In genomic region chr17:8707591-8708453, GRCh38 we compare ENCODE assay signal across 1 cellular context.
A peak's percentile ranks its signal among the peaks of the same experiment; 100 is the strongest.
TF ChIP-seq lines count a peak whose summit lies in the region.

No MANE protein-coding gene starts in this region.

TF ChIP-seq in HepG2, 621 proteins besides CTCF, POLR2A, EP300 and RAD21 (continued from another document and continues in another):
- TF ChIP-seq, protein P1, sequence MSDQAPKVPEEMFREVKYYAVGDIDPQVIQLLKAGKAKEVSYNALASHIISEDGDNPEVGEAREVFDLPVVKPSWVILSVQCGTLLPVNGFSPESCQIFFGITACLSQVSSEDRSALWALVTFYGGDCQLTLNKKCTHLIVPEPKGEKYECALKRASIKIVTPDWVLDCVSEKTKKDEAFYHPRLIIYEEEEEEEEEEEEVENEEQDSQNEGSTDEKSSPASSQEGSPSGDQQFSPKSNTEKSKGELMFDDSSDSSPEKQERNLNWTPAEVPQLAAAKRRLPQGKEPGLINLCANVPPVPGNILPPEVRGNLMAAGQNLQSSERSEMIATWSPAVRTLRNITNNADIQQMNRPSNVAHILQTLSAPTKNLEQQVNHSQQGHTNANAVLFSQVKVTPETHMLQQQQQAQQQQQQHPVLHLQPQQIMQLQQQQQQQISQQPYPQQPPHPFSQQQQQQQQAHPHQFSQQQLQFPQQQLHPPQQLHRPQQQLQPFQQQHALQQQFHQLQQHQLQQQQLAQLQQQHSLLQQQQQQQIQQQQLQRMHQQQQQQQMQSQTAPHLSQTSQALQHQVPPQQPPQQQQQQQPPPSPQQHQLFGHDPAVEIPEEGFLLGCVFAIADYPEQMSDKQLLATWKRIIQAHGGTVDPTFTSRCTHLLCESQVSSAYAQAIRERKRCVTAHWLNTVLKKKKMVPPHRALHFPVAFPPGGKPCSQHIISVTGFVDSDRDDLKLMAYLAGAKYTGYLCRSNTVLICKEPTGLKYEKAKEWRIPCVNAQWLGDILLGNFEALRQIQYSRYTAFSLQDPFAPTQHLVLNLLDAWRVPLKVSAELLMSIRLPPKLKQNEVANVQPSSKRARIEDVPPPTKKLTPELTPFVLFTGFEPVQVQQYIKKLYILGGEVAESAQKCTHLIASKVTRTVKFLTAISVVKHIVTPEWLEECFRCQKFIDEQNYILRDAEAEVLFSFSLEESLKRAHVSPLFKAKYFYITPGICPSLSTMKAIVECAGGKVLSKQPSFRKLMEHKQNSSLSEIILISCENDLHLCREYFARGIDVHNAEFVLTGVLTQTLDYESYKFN (CRISPR knock-in tag; conservative IDR thresholded peaks at IDR 0.05), result peak; percentile 49
- no peak for TF ChIP-seq ZNF276 (CRISPR knock-in tag; IDR thresholded peaks at IDR 0.05; ENCODE audit: low read depth)
- TF ChIP-seq CERS6 (CRISPR knock-in tag; IDR thresholded peaks at IDR 0.05), result no peak
- no peak for TF ChIP-seq ZNF788 (CRISPR knock-in tag; IDR thresholded peaks at IDR 0.05; ENCODE audit: borderline replicate concordance)
- no peak for TF ChIP-seq ZNF207 (IDR thresholded peaks at IDR 0.05; ENCODE audit: borderline replicate concordance)
- TF ChIP-seq PBX2 (CRISPR knock-in tag; IDR thresholded peaks at IDR 0.05), result no peak
- no peak for TF ChIP-seq ZNF720 (CRISPR knock-in tag; IDR thresholded peaks at IDR 0.05)
- TF ChIP-seq ZNF251 (CRISPR knock-in tag; IDR thresholded peaks at IDR 0.05), result no peak
- TF ChIP-seq, protein P2, sequence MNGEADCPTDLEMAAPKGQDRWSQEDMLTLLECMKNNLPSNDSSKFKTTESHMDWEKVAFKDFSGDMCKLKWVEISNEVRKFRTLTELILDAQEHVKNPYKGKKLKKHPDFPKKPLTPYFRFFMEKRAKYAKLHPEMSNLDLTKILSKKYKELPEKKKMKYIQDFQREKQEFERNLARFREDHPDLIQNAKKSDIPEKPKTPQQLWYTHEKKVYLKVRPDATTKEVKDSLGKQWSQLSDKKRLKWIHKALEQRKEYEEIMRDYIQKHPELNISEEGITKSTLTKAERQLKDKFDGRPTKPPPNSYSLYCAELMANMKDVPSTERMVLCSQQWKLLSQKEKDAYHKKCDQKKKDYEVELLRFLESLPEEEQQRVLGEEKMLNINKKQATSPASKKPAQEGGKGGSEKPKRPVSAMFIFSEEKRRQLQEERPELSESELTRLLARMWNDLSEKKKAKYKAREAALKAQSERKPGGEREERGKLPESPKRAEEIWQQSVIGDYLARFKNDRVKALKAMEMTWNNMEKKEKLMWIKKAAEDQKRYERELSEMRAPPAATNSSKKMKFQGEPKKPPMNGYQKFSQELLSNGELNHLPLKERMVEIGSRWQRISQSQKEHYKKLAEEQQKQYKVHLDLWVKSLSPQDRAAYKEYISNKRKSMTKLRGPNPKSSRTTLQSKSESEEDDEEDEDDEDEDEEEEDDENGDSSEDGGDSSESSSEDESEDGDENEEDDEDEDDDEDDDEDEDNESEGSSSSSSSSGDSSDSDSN (CRISPR knock-in tag; IDR thresholded peaks at IDR 0.05), result no peak
- no peak for TF ChIP-seq ZBTB21 (CRISPR knock-in tag; IDR thresholded peaks at IDR 0.05)
- no peak for TF ChIP-seq ZNF607 (CRISPR knock-in tag; IDR thresholded peaks at IDR 0.05; ENCODE audit: borderline replicate concordance)
- no peak for TF ChIP-seq PBX3 (CRISPR knock-in tag; IDR thresholded peaks at IDR 0.05; ENCODE audit: borderline replicate concordance)
- TF ChIP-seq ZNF143 (CRISPR knock-in tag; IDR thresholded peaks at IDR 0.05), result no peak
- no peak for TF ChIP-seq ZNF331 (CRISPR knock-in tag; IDR thresholded peaks at IDR 0.05)
- TF ChIP-seq ZNF496 (CRISPR knock-in tag; IDR thresholded peaks at IDR 0.05; ENCODE audit: insufficient replicate concordance), result no peak
- TF ChIP-seq NR2F2 (IDR thresholded peaks at IDR 0.05; ENCODE audit: borderline replicate concordance, low read depth), result 0 out of 2 replicates have a peak, but pooled peaks have one; percentile 63
- TF ChIP-seq ZNF468 (CRISPR knock-in tag; IDR thresholded peaks at IDR 0.05), result no peak
- no peak for TF ChIP-seq HNRNPH1 (optimal IDR thresholded peaks at IDR 0.05; ENCODE audit: low read depth, low read length)
- no peak for TF ChIP-seq KMT2A (CRISPR knock-in tag; IDR thresholded peaks at IDR 0.05)
- no peak for TF ChIP-seq ZFP36L2 (CRISPR knock-in tag; IDR thresholded peaks at IDR 0.05)
- no peak for TF ChIP-seq THYN1 (CRISPR knock-in tag; IDR thresholded peaks at IDR 0.05; ENCODE audit: borderline replicate concordance, low read depth)
- TF ChIP-seq, protein P3, sequence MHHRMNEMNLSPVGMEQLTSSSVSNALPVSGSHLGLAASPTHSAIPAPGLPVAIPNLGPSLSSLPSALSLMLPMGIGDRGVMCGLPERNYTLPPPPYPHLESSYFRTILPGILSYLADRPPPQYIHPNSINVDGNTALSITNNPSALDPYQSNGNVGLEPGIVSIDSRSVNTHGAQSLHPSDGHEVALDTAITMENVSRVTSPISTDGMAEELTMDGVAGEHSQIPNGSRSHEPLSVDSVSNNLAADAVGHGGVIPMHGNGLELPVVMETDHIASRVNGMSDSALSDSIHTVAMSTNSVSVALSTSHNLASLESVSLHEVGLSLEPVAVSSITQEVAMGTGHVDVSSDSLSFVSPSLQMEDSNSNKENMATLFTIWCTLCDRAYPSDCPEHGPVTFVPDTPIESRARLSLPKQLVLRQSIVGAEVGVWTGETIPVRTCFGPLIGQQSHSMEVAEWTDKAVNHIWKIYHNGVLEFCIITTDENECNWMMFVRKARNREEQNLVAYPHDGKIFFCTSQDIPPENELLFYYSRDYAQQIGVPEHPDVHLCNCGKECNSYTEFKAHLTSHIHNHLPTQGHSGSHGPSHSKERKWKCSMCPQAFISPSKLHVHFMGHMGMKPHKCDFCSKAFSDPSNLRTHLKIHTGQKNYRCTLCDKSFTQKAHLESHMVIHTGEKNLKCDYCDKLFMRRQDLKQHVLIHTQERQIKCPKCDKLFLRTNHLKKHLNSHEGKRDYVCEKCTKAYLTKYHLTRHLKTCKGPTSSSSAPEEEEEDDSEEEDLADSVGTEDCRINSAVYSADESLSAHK (CRISPR knock-in tag; IDR thresholded peaks at IDR 0.05; ENCODE audit: borderline replicate concordance), result no peak
- peak; percentile 87 for TF ChIP-seq HHEX (CRISPR knock-in tag; IDR thresholded peaks at IDR 0.05)
- no peak for TF ChIP-seq GABPB1 (CRISPR knock-in tag; IDR thresholded peaks at IDR 0.05)
- no peak for TF ChIP-seq PHF8 (CRISPR knock-in tag; IDR thresholded peaks at IDR 0.05)
- no peak for TF ChIP-seq NFKB2 (CRISPR knock-in tag; IDR thresholded peaks at IDR 0.05; ENCODE audit: borderline replicate concordance)
- no peak for TF ChIP-seq ZNF232 (CRISPR knock-in tag; IDR thresholded peaks at IDR 0.05; ENCODE audit: borderline replicate concordance)
- no peak for TF ChIP-seq SSRP1 (CRISPR knock-in tag; IDR thresholded peaks at IDR 0.05)
- no peak for TF ChIP-seq MED8 (CRISPR knock-in tag; IDR thresholded peaks at IDR 0.05; ENCODE audit: insufficient replicate concordance)
- TF ChIP-seq AKAP8 (CRISPR knock-in tag; IDR thresholded peaks at IDR 0.05), result no peak
- TF ChIP-seq ZFP37 (CRISPR knock-in tag; IDR thresholded peaks at IDR 0.05; ENCODE audit: borderline replicate concordance), result no peak
- peak; percentile 50; the same call in 1 of the 2 replicates for TF ChIP-seq JUN (CRISPR knock-in tag; IDR thresholded peaks at IDR 0.05)
- 0 out of 2 replicates have a peak, but pooled peaks have one; percentile 10 for TF ChIP-seq SOX5 (CRISPR knock-in tag; IDR thresholded peaks at IDR 0.05; ENCODE audit: borderline replicate concordance)
- TF ChIP-seq ATF7 (IDR thresholded peaks at IDR 0.05), result no peak
- TF ChIP-seq ATF7 (CRISPR knock-in tag; IDR thresholded peaks at IDR 0.05), result no peak
- TF ChIP-seq JUNB (CRISPR knock-in tag; IDR thresholded peaks at IDR 0.05; ENCODE audit: borderline replicate concordance), result 0 out of 2 replicates have a peak, but pooled peaks have one; percentile 43
- TF ChIP-seq PRDM15 (CRISPR knock-in tag; IDR thresholded peaks at IDR 0.05), result no peak
- TF ChIP-seq TFAP4 (IDR thresholded peaks at IDR 0.05; ENCODE audit: borderline replicate concordance, low read depth), result peak; percentile 53; the same call in 1 of the 2 replicates
- TF ChIP-seq GPN1 (CRISPR knock-in tag; IDR thresholded peaks at IDR 0.05; ENCODE audit: borderline replicate concordance), result no peak
- TF ChIP-seq FOSL2 (CRISPR knock-in tag; IDR thresholded peaks at IDR 0.05), result peak; percentile 86
- no peak for TF ChIP-seq BRF2 (CRISPR knock-in tag; IDR thresholded peaks at IDR 0.05)
